ENCODE assay signal across 17 cellular contexts in genomic region chr2:46548521-46549144, GRCh38. TPM values are rescaled to one million over a fixed set of nuclear protein-coding genes. Genes with fewer than 3 reads are reported as not detected.
DNase-seq lines count a peak whose midpoint lies in the region; ATAC-seq and TF ChIP-seq lines count a peak whose summit lies in the region.
"Had no signal": no experiment of that assay in that cellular context is flagged by ENCODE, and none has a peak within 500 bp of the region (broad histone marks: within the 10 kb centered on the region; RNA-seq: fewer than 3 reads in every experiment).

No MANE protein-coding gene starts in this region.

- H3K4me3 ChIP-seq in SU-DHL-6 (ENCODE audit: insufficient read depth, low read length, poor library complexity, severe bottlenecking): no peak overlapping the region
- H3K4me3 ChIP-seq in H7 (ENCODE audit: insufficient read depth, low read depth, low read length): no peak overlapping the region
- H3K4me3 ChIP-seq: HAP-1, mucosa of descending colon had no signal

- peaks cover 1% of the 10 kb centered on the region for H3K36me3 Mint-ChIP-seq in activated CD8-positive, alpha-beta T cell treated with anti-CD3 and anti-CD28 coated beads for 36 hours (ENCODE audit: low read depth)
- peaks cover 1% of the 10 kb centered on the region for H3K36me3 Mint-ChIP-seq in activated CD8-positive, alpha-beta T cell treated with anti-CD3 and anti-CD28 coated beads, Interleukin-2, amount 10 ng/mL, durations not matched to agents 7 days and 5 days (ENCODE audit: low read depth)

- H3K9me3 Mint-ChIP-seq in activated CD8-positive, alpha-beta T cell treated with anti-CD3 and anti-CD28 coated beads for 36 hours: no peaks in the 10 kb centered on the region
- H3K9me3 Mint-ChIP-seq in activated CD8-positive, alpha-beta T cell treated with anti-CD3 and anti-CD28 coated beads, Interleukin-2, amount 10 ng/mL, durations not matched to agents 7 days and 5 days (ENCODE audit: insufficient read depth): no peaks in the 10 kb centered on the region

- no peak for ATAC-seq in activated CD8-positive, alpha-beta T cell treated with anti-CD3 and anti-CD28 coated beads for 36 hours
- no peak for ATAC-seq in activated CD8-positive, alpha-beta T cell treated with anti-CD3 and anti-CD28 coated beads, Interleukin-2, amount 10 ng/mL, durations not matched to agents 7 days and 5 days
- ATAC-seq in GM21360 (IDR thresholded peaks at IDR 0.05; ENCODE audit: unreplicated experiment): no peak

- H3K27me3 ChIP-seq in SU-DHL-6 (ENCODE audit: low read length) (no peaks in the 10 kb centered on the region), H7 (ENCODE audit: control insufficient read depth, insufficient read depth, low read length) (no peaks in the 10 kb centered on the region)

- no peak overlapping the region for H3K9ac ChIP-seq in SU-DHL-6 (ENCODE audit: low read length)

- POLR2A ChIA-PET in activated CD8-positive, alpha-beta T cell treated with anti-CD3 and anti-CD28 coated beads for 36 hours (lab: Charles Lee): interaction anchor here (0.8 to 1.4 kb wide), 2 partner anchors 8 to 23 kb away, joined by 3 to 4 read pairs; no protein-coding TSS in a partner anchor
- POLR2A ChIA-PET in activated CD8-positive, alpha-beta T cell treated with anti-CD3 and anti-CD28 coated beads, Interleukin-2, amount 10 ng/mL, durations not matched to agents 7 days and 5 days (lab: Charles Lee): interaction anchor here (0.9 to 1.8 kb wide), 2 partner anchors 14 to 17 kb away, joined by 3 to 6 read pairs; no protein-coding TSS in a partner anchor

- peak overlapping the region; percentile 25; the same call in 1 of the 2 replicates for H3K27ac ChIP-seq in SU-DHL-6 (ENCODE audit: low read depth, low read length)
- H3K27ac ChIP-seq in temporal lobe (ENCODE audit: low read depth, low read length): peak overlapping the region; percentile 48

- H3K79me2 ChIP-seq in SU-DHL-6 (ENCODE audit: insufficient read depth, low read length): peaks cover 79% of the 10 kb centered on the region

- DNase-seq in activated CD8-positive, alpha-beta T cell treated with anti-CD3 and anti-CD28 coated beads for 36 hours: peak; percentile 28
- DNase-seq in activated CD8-positive, alpha-beta T cell treated with anti-CD3 and anti-CD28 coated beads, Interleukin-2, amount 10 ng/mL, durations not matched to agents 7 days and 5 days: no peak
- peak; percentile 15 for DNase-seq in myocyte (ENCODE audit: low read depth)
- DNase-seq in activated T-cell treated with anti-CD3 and anti-CD28 coated beads, Interleukin-2, amount 50 U/mL, for 1 hour: no peak
- no peak for DNase-seq in H7
- DNase-seq: 8988T; activated CD8-positive, alpha-beta memory T cell treated with anti-CD3 and anti-CD28 coated beads for 24 hours; activated gamma-delta T cell; Caco-2; NCI-H187; SHP77 treated with DMSO at 0.1 percent for 48 hours; stimulated activated CD4-positive, alpha-beta T cell treated with anti-CD3 and anti-CD28 coated beads, Interleukin-2, amount 100 ng/mL, for 24 hours had no signal

- CTCF ChIA-PET in activated CD8-positive, alpha-beta T cell treated with anti-CD3 and anti-CD28 coated beads for 36 hours (lab: Charles Lee): interaction anchor here (1.1 to 1.2 kb wide), 3 partner anchors 8 to 102 kb away, joined by 3 to 5 read pairs (median 3); no protein-coding TSS in a partner anchor
- CTCF ChIA-PET in activated CD8-positive, alpha-beta T cell treated with anti-CD3 and anti-CD28 coated beads, Interleukin-2, amount 10 ng/mL, durations not matched to agents 7 days and 5 days (lab: Charles Lee): interaction anchor here (0.7 to 1.7 kb wide), 6 partner anchors 9 to 101 kb away, joined by 3 to 6 read pairs (median 4); no protein-coding TSS in a partner anchor

- TF ChIP-seq CTCF in activated CD8-positive, alpha-beta T cell treated with anti-CD3 and anti-CD28 coated beads for 36 hours (IDR thresholded peaks at IDR 0.05): no peak
- TF ChIP-seq CTCF in SU-DHL-6 (IDR thresholded peaks at IDR 0.05; ENCODE audit: insufficient read depth, low read length, poor library complexity, severe bottlenecking): no peak

- no peaks in the 10 kb centered on the region for H3K9me2 ChIP-seq in SU-DHL-6 (replicated peaks; ENCODE audit: insufficient read depth, low read length)

- no peak overlapping the region for H3K4me3 Mint-ChIP-seq in activated CD8-positive, alpha-beta T cell treated with anti-CD3 and anti-CD28 coated beads for 36 hours
- no peak overlapping the region for H3K4me3 Mint-ChIP-seq in activated CD8-positive, alpha-beta T cell treated with anti-CD3 and anti-CD28 coated beads, Interleukin-2, amount 10 ng/mL, durations not matched to agents 7 days and 5 days

- peaks cover 21% of the 10 kb centered on the region for H3F3A ChIP-seq in SU-DHL-6 (ENCODE audit: insufficient read depth)

- H3K27ac Mint-ChIP-seq in activated CD8-positive, alpha-beta T cell treated with anti-CD3 and anti-CD28 coated beads for 36 hours: peak overlapping the region; percentile 20
- no peak overlapping the region for H3K27ac Mint-ChIP-seq in activated CD8-positive, alpha-beta T cell treated with anti-CD3 and anti-CD28 coated beads, Interleukin-2, amount 10 ng/mL, durations not matched to agents 7 days and 5 days

- no peaks in the 10 kb centered on the region for H3K27me3 Mint-ChIP-seq in activated CD8-positive, alpha-beta T cell treated with anti-CD3 and anti-CD28 coated beads for 36 hours
- no peaks in the 10 kb centered on the region for H3K27me3 Mint-ChIP-seq in activated CD8-positive, alpha-beta T cell treated with anti-CD3 and anti-CD28 coated beads, Interleukin-2, amount 10 ng/mL, durations not matched to agents 7 days and 5 days (ENCODE audit: low read depth)

- peaks cover 57% of the 10 kb centered on the region for H3K4me1 Mint-ChIP-seq in activated CD8-positive, alpha-beta T cell treated with anti-CD3 and anti-CD28 coated beads for 36 hours (ENCODE audit: low read depth)
- H3K4me1 Mint-ChIP-seq in activated CD8-positive, alpha-beta T cell treated with anti-CD3 and anti-CD28 coated beads, Interleukin-2, amount 10 ng/mL, durations not matched to agents 7 days and 5 days (ENCODE audit: low read depth): peaks cover 53% of the 10 kb centered on the region

- H2AFZ ChIP-seq in SU-DHL-6 (ENCODE audit: low read depth, low read length, severe bottlenecking): no peak overlapping the region

- H3K36me3 ChIP-seq in SU-DHL-6 (ENCODE audit: low read length) (no peaks in the 10 kb centered on the region), H7 (replicated peaks; ENCODE audit: control insufficient read depth, insufficient read depth, low read length) (peaks cover 1% of the 10 kb centered on the region; the same call in 1 of the 2 replicates)

- peak overlapping the region; percentile 32 for H3K4me2 ChIP-seq in SU-DHL-6 (ENCODE audit: low read depth, low read length, poor library complexity, severe bottlenecking)

- intact Hi-C loops in activated CD8-positive, alpha-beta T cell treated with anti-CD3 and anti-CD28 coated beads for 36 hours (cut with micrococcal nuclease): no loop called here

- no peaks in the 10 kb centered on the region for H3K9me3 ChIP-seq in SU-DHL-6 (ENCODE audit: insufficient read depth, low read length)
- H3K9me3 ChIP-seq: Caco-2, HAP-1, mucosa of descending colon had no signal

- H4K20me1 ChIP-seq in SU-DHL-6 (ENCODE audit: low read depth, low read length): no peaks in the 10 kb centered on the region

RNA-seq across cellular contexts. Expression of gene ATP6V1E2, which starts 6.3 kb away (rescaled TPM):
- 1 to 10 TPM; 6.3 to 6.8 TPM for total RNA-seq in activated CD8-positive, alpha-beta T cell treated with anti-CD3 and anti-CD28 coated beads for 36 hours
- 1 to 10 TPM; 4.8 to 6.3 TPM for total RNA-seq in activated CD8-positive, alpha-beta T cell treated with anti-CD3 and anti-CD28 coated beads, Interleukin-2, amount 10 ng/mL, durations not matched to agents 7 days and 5 days
- total RNA-seq in myocyte (2.2 and 4.1 TPM in 2 replicates), temporal lobe (3.2 TPM)
- 5.0 TPM for polyA plus RNA-seq in myocyte (2012)
- 8.4 and 9.4 TPM in 2 replicates for total RNA-seq in H7 (2014; rRNA removed; shearing (Covaris generic))

RNA-seq across cellular contexts. Expression of gene RHOQ, which starts 6.3 kb away (rescaled TPM):
- total RNA-seq in activated CD8-positive, alpha-beta T cell treated with anti-CD3 and anti-CD28 coated beads for 36 hours: 10 to 100 TPM; 14.0 to 15.0 TPM
- total RNA-seq in activated CD8-positive, alpha-beta T cell treated with anti-CD3 and anti-CD28 coated beads, Interleukin-2, amount 10 ng/mL, durations not matched to agents 7 days and 5 days: 10 to 100 TPM; 12.5 to 13.4 TPM
- total RNA-seq in myocyte (79.0 and 90.9 TPM in 2 replicates), temporal lobe (16.2 TPM)
- 69.6 TPM for polyA plus RNA-seq in myocyte (2012)
- total RNA-seq in H7 (2014; rRNA removed; shearing (Covaris generic)): 25.7 and 40.4 TPM in 2 replicates

Comparison
In these comparisons a context has a peak if more than half of its experiments do, and no peak if none do; other contexts are left out.
1. DNase-seq: peak in activated CD8-positive, alpha-beta T cell treated with anti-CD3 and anti-CD28 coated beads for 36 hours (single experiment) and myocyte (single experiment); none in activated CD8-positive, alpha-beta T cell treated with anti-CD3 and anti-CD28 coated beads, Interleukin-2, amount 10 ng/mL, durations not matched to agents 7 days and 5 days (single experiment), activated T-cell treated with anti-CD3 and anti-CD28 coated beads, Interleukin-2, amount 50 U/mL, for 1 hour (single experiment) and H7 (single experiment).